In the genomic region with DNA sequence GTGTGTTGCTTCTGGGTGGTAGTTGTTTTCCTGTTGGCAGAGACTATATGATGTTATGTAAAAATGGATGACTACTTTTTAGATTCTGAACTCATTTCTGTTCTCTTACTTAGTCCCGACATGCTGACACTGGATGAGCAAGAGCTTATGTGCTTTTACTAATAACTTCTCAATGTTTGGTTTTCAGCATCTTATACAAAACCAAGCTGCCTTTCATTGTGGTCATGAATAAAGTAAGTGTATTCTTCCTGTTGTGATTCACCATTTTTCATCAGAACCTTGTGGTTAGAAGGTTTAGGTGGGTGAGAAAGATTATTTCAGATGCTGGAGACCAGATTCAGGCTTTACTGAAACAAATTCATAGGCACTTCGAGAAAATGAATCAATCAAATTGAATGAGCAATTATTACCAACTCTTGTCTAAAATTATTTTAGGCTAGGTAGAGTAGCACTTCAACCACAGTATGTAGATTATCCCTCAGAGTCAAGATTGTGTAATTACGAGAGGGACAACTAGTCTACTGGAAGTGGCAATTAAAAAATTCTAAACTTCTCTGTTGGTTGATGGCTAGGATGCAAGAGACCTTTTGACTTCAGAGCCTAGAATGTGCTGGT, we compare ENCODE assay signal across 12 cellular contexts. TPM values are rescaled to one million over a fixed set of nuclear protein-coding genes. Genes with fewer than 3 reads are reported as not detected.
DNase-seq lines count a peak whose midpoint lies in the region; ATAC-seq and TF ChIP-seq lines count a peak whose summit lies in the region.
"Had no signal": no experiment of that assay in that cellular context is flagged by ENCODE, and none has a peak within 500 bp of the region (broad histone marks: within the 10 kb centered on the region; RNA-seq: fewer than 3 reads in every experiment).

No MANE protein-coding gene starts in this region.

- peaks cover 37% of the 10 kb centered on the region for H3K36me3 ChIP-seq in smooth muscle cell (ENCODE audit: low read depth)

- CTCF ChIA-PET in activated CD8-positive, alpha-beta memory T cell treated with anti-CD3 and anti-CD28 coated beads, Interleukin-2, amount 10 ng/mL, durations not matched to agents 7 days and 5 days (lab: Charles Lee) = interaction anchor here (0.9 to 1.7 kb wide), 3 partner anchors 10 to 46 kb away, joined by 3 to 10 read pairs (median 3); a partner anchor contains a TSS
- CTCF ChIA-PET in HEK293T (lab: Yijun Ruan, JAX) = interaction anchor here (1.1 kb wide), 1 partner anchor 45 kb away, joined by 3 read pairs; no protein-coding TSS in a partner anchor

- H3K4me3 Mint-ChIP-seq in activated CD8-positive, alpha-beta memory T cell treated with anti-CD3 and anti-CD28 coated beads, Interleukin-2, amount 10 ng/mL, durations not matched to agents 7 days and 5 days = peak overlapping the region; percentile 20
- H3K4me3 Mint-ChIP-seq in endothelial cell (ENCODE audit: unreplicated experiment) = peak overlapping the region; percentile 63

- no peak for DNase-seq in activated CD8-positive, alpha-beta memory T cell treated with anti-CD3 and anti-CD28 coated beads, Interleukin-2, amount 10 ng/mL, durations not matched to agents 7 days and 5 days
- no peak for DNase-seq in activated CD8-positive, alpha-beta memory T cell treated with anti-CD3 and anti-CD28 coated beads for 24 hours
- DNase-seq in SW480 (ENCODE audit: low spot score) (peak; percentile 5), endothelial cell (ENCODE audit: low spot score) (no peak), smooth muscle cell (lab: John Stamatoyannopoulos, UW; ENCODE audit: unreplicated experiment) (no peak), HUDEP-2 (lab: John Stamatoyannopoulos, UW; ENCODE audit: unreplicated experiment in 76 of 76) (no peak), HEK293T (ENCODE audit: extremely low spot score) (no peak)
- DNase-seq in stimulated activated CD8-positive, alpha-beta memory T cell treated with anti-CD3 and anti-CD28 coated beads, Interleukin-4, amount 100 ng/mL, for 48 hours = no peak
- DNase-seq: adrenal gland, KG1, Peyer's patch had no signal

- peak; percentile 82 for ATAC-seq in activated CD8-positive, alpha-beta memory T cell treated with anti-CD3 and anti-CD28 coated beads, Interleukin-2, amount 10 ng/mL, durations not matched to agents 7 days and 5 days

- H3K27me3 Mint-ChIP-seq in activated CD8-positive, alpha-beta memory T cell treated with anti-CD3 and anti-CD28 coated beads, Interleukin-2, amount 10 ng/mL, durations not matched to agents 7 days and 5 days = no peaks in the 10 kb centered on the region
- no peaks in the 10 kb centered on the region for H3K27me3 Mint-ChIP-seq in endothelial cell (ENCODE audit: unreplicated experiment)

- peak overlapping the region; percentile 76 for H3K27ac Mint-ChIP-seq in activated CD8-positive, alpha-beta memory T cell treated with anti-CD3 and anti-CD28 coated beads, Interleukin-2, amount 10 ng/mL, durations not matched to agents 7 days and 5 days
- H3K27ac Mint-ChIP-seq in endothelial cell (ENCODE audit: unreplicated experiment) = no peak overlapping the region

- H3K36me3 Mint-ChIP-seq in activated CD8-positive, alpha-beta memory T cell treated with anti-CD3 and anti-CD28 coated beads, Interleukin-2, amount 10 ng/mL, durations not matched to agents 7 days and 5 days = peaks cover 57% of the 10 kb centered on the region
- peaks cover 41% of the 10 kb centered on the region for H3K36me3 Mint-ChIP-seq in endothelial cell (ENCODE audit: low read depth, unreplicated experiment)

- peak overlapping the region; percentile 4 for H3K9ac ChIP-seq in smooth muscle cell (ENCODE audit: low read depth)

- no peaks in the 10 kb centered on the region for H4K20me1 ChIP-seq in smooth muscle cell (ENCODE audit: low read depth)

- H3K27me3 ChIP-seq in smooth muscle cell (ENCODE audit: low read depth) = no peaks in the 10 kb centered on the region
- H3K27me3 ChIP-seq: adrenal gland, Peyer's patch had no signal

- POLR2A ChIA-PET in HEK293T (lab: Yijun Ruan, JAX) = interaction anchor here (1.6 kb wide), 1 partner anchor 9 kb away, joined by 5 read pairs; no protein-coding TSS in a partner anchor

- H3K27ac ChIP-seq in smooth muscle cell (ENCODE audit: low read depth) = peak overlapping the region; percentile 64
- H3K27ac ChIP-seq: adrenal gland, Peyer's patch, VCaP had no signal

- no peaks in the 10 kb centered on the region for H3K9me3 Mint-ChIP-seq in activated CD8-positive, alpha-beta memory T cell treated with anti-CD3 and anti-CD28 coated beads, Interleukin-2, amount 10 ng/mL, durations not matched to agents 7 days and 5 days (ENCODE audit: low read depth)
- H3K9me3 Mint-ChIP-seq in endothelial cell (ENCODE audit: unreplicated experiment) = no peaks in the 10 kb centered on the region

- no peaks in the 10 kb centered on the region for H3F3A ChIP-seq in smooth muscle cell (ENCODE audit: low read depth)

- 87% methylated on average over 3 of the region's 3 CpGs for WGBS in smooth muscle cell (ENCODE audit: low lambda C conversion rate)

- no peaks in the 10 kb centered on the region for H3K4me1 ChIP-seq in smooth muscle cell (ENCODE audit: low read depth)
- H3K4me1 ChIP-seq: adrenal gland, Peyer's patch had no signal

- no peak overlapping the region for H2AFZ ChIP-seq in smooth muscle cell (ENCODE audit: low read depth)

- H3K4me3 ChIP-seq in smooth muscle cell = no peak overlapping the region
- H3K4me3 ChIP-seq: adrenal gland, Peyer's patch had no signal

- H3K79me2 ChIP-seq in smooth muscle cell (ENCODE audit: low read depth) = no peaks in the 10 kb centered on the region

- no peaks in the 10 kb centered on the region for H3K9me3 ChIP-seq in smooth muscle cell (replicated peaks; ENCODE audit: low read depth)
- H3K9me3 ChIP-seq: adrenal gland, Peyer's patch had no signal

- TF ChIP-seq CTCF in endothelial cell (IDR thresholded peaks at IDR 0.05; ENCODE audit: unreplicated experiment) = no peak
- no peak for TF ChIP-seq CTCF in smooth muscle cell (IDR thresholded peaks at IDR 0.05; ENCODE audit: borderline replicate concordance, insufficient read depth, poor library complexity, severe bottlenecking)

- H3K4me1 Mint-ChIP-seq in activated CD8-positive, alpha-beta memory T cell treated with anti-CD3 and anti-CD28 coated beads, Interleukin-2, amount 10 ng/mL, durations not matched to agents 7 days and 5 days = peaks cover 30% of the 10 kb centered on the region
- no peaks in the 10 kb centered on the region for H3K4me1 Mint-ChIP-seq in endothelial cell (ENCODE audit: unreplicated experiment)

- H3K4me2 ChIP-seq in smooth muscle cell = no peak overlapping the region

TF ChIP-seq in HEK293T, 16 proteins besides CTCF, POLR2A, EP300 and RAD21:
- TF ChIP-seq SP1 (IDR thresholded peaks at IDR 0.05) = no peak
- TF ChIP-seq ZNF384 (IDR thresholded peaks at IDR 0.05) = no peak
- TF ChIP-seq ARNT (IDR thresholded peaks at IDR 0.05) = no peak
- TF ChIP-seq FOXA1 (IDR thresholded peaks at IDR 0.05) = no peak
TF ChIP-seq in HEK293T: peak in this region for 0.

RNA-seq across cellular contexts. Expression of a gene that starts 9.3 kb away (rescaled TPM):
- 10 to 100 TPM; 36.9 to 50.9 TPM for total RNA-seq in activated CD8-positive, alpha-beta memory T cell treated with anti-CD3 and anti-CD28 coated beads, Interleukin-2, amount 10 ng/mL, durations not matched to agents 7 days and 5 days
- total RNA-seq in endothelial cell (ENCODE audit: unreplicated experiment) = 39.7 TPM
- total RNA-seq in smooth muscle cell = 39.0 and 51.6 TPM in 2 replicates
- 52.7 and 54.0 TPM in 2 replicates for polyA plus RNA-seq in smooth muscle cell

RNA-seq across cellular contexts. Expression of a gene that starts 9.3 kb away (rescaled TPM):
- total RNA-seq in activated CD8-positive, alpha-beta memory T cell treated with anti-CD3 and anti-CD28 coated beads, Interleukin-2, amount 10 ng/mL, durations not matched to agents 7 days and 5 days = 1 to 10 TPM in 1 of 2 experiments, under 1 TPM in 1; 0.98 to 1.5 TPM
- total RNA-seq in endothelial cell (ENCODE audit: unreplicated experiment) (4.7 TPM), smooth muscle cell (0.81 and 6.3 TPM in 2 replicates)
- polyA plus RNA-seq in smooth muscle cell = 1.7 and 3.4 TPM in 2 replicates

RNA-seq across cellular contexts. Expression of a gene that starts 25.3 kb away (rescaled TPM):
- 10 to 100 TPM; 34.8 to 39.7 TPM for total RNA-seq in activated CD8-positive, alpha-beta memory T cell treated with anti-CD3 and anti-CD28 coated beads, Interleukin-2, amount 10 ng/mL, durations not matched to agents 7 days and 5 days
- 39.1 TPM for total RNA-seq in endothelial cell (ENCODE audit: unreplicated experiment)
- total RNA-seq in smooth muscle cell = 27.6 and 29.8 TPM in 2 replicates
- polyA plus RNA-seq in smooth muscle cell = 18.9 and 27.9 TPM in 2 replicates

RNA-seq across cellular contexts. Expression of a gene that starts 25.6 kb away (rescaled TPM):
- 10 to 100 TPM; 27.8 to 28.2 TPM for total RNA-seq in activated CD8-positive, alpha-beta memory T cell treated with anti-CD3 and anti-CD28 coated beads, Interleukin-2, amount 10 ng/mL, durations not matched to agents 7 days and 5 days
- total RNA-seq in endothelial cell (ENCODE audit: unreplicated experiment) (19.8 TPM), smooth muscle cell (27.5 and 28.7 TPM in 2 replicates)
- 26.2 and 29.7 TPM in 2 replicates for polyA plus RNA-seq in smooth muscle cell

RNA-seq across cellular contexts. Expression of a gene that starts 55.3 kb away (rescaled TPM):
- total RNA-seq in activated CD8-positive, alpha-beta memory T cell treated with anti-CD3 and anti-CD28 coated beads, Interleukin-2, amount 10 ng/mL, durations not matched to agents 7 days and 5 days = 10 to 100 TPM; 32.8 to 39.5 TPM
- total RNA-seq in endothelial cell (ENCODE audit: unreplicated experiment) (30.1 TPM), smooth muscle cell (15.6 and 18.6 TPM in 2 replicates)
- 12.2 and 13.6 TPM in 2 replicates for polyA plus RNA-seq in smooth muscle cell
